11 cellular contexts compared by ENCODE assay signal in the genomic region with DNA sequence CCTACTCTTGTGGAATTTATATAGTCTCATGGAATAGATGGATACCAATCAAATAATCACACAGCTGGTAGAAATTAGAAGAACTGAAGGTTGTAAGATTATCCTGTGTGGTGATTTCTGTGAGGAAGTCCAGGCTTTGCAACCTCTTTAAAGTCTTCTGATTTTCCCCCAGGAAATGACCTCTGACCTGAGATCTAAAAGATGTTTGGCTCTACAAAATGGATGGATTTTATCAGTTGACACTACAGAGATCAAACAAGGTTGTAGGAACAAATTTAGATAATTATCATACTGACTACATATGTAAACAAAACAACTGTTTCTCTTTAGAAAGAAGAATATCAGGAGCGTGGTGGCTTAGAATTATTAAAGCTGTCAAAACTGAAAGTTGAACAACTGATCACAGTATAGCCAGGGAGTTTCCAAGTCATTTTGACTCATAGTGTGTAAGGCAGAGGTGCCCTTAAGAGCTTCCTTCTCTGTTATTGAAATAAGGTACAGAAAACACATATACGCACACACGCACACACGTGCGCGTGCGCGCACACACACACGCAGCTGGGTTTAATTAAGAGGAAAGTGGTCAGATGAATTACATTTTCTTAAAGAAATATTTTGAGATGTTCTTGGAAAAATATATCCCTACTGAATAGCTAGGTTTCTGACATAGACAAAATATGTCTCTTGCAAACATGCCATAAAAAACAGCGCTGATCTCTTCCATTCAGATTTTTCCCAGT. TPM values are rescaled to one million over a fixed set of nuclear protein-coding genes. Genes with fewer than 3 reads are reported as not detected.
DNase-seq lines count a peak whose midpoint lies in the region; ATAC-seq and TF ChIP-seq lines count a peak whose summit lies in the region.
"Had no signal": no experiment of that assay in that cellular context is flagged by ENCODE, and none has a peak within 500 bp of the region (broad histone marks: within the 10 kb centered on the region; RNA-seq: fewer than 3 reads in every experiment).

No MANE protein-coding gene starts in this region.

- H3K4me3 ChIP-seq in GM12864 (ENCODE audit: low read depth, low read length) (no peak overlapping the region), astrocyte of the spinal cord (ENCODE audit: low read depth, low read length) (no peak overlapping the region), vagina (no peak overlapping the region)
- H3K4me3 ChIP-seq: ascending aorta had no signal

- TF ChIP-seq CTCF in GM12864 (IDR thresholded peaks at IDR 0.05; ENCODE audit: low read depth, low read length, missing control alignments) (no peak), astrocyte of the spinal cord (IDR thresholded peaks at IDR 0.05; ENCODE audit: low read depth, low read length) (no peak), vagina (IDR thresholded peaks at IDR 0.05) (no peak)

- no peaks in the 10 kb centered on the region for H3K36me3 ChIP-seq in vagina
- H3K36me3 ChIP-seq: ascending aorta had no signal

- DNase-seq in GM12864 (ENCODE audit: low read depth) (peak; percentile 40), astrocyte of the spinal cord (ENCODE audit: low read depth, low spot score) (peak; percentile 9), LoVo (ENCODE audit: low spot score) (no peak), DMS153 treated with DMSO at 0.1 percent for 48 hours (lab: John Stamatoyannopoulos, UW; ENCODE audit: unreplicated experiment) (no peak), vagina (ENCODE audit: extremely low spot score in 2 of 2) (no peak), caudate nucleus (lab: John Stamatoyannopoulos, UW) (no peak)
- DNase-seq: CD4-positive, alpha-beta T cell had no signal

- no peaks in the 10 kb centered on the region for H3K27me3 ChIP-seq in vagina
- H3K27me3 ChIP-seq: ascending aorta had no signal

- in situ Hi-C loops in astrocyte of the spinal cord (cut with HindIII; ENCODE audit: low sequenced_read_pairs): no loop called here

- intact Hi-C loops in vagina (cut with DNase I): no loop called here

- peaks cover 6% of the 10 kb centered on the region for H3K4me1 ChIP-seq in vagina
- H3K4me1 ChIP-seq: ascending aorta had no signal

- TF ChIP-seq POLR2A in vagina (IDR thresholded peaks at IDR 0.05): no peak

- peak; percentile 58 for ATAC-seq in GM19467 (IDR thresholded peaks at IDR 0.05; ENCODE audit: unreplicated experiment)
- ATAC-seq in HG03066 (IDR thresholded peaks at IDR 0.05; ENCODE audit: low read depth, unreplicated experiment): peak; percentile 52
- ATAC-seq: HCT116 had no signal

- H3K27ac ChIP-seq in vagina (no peak overlapping the region), caudate nucleus (ENCODE audit: low read depth, low read length) (no peak overlapping the region)
- H3K27ac ChIP-seq: ascending aorta had no signal

- H3K9me3 ChIP-seq in vagina: no peaks in the 10 kb centered on the region
- H3K9me3 ChIP-seq: ascending aorta had no signal

RNA-seq across cellular contexts. Expression of a gene that starts 35.5 kb away (rescaled TPM):
- total RNA-seq in vagina: 60.4 TPM

Comparison
In these comparisons a context has a peak if more than half of its experiments do, and no peak if none do; other contexts are left out.
1. DNase-seq: peak in GM12864 (single experiment) and astrocyte of the spinal cord (single experiment); none in LoVo (single experiment), DMS153 treated with DMSO at 0.1 percent for 48 hours (single experiment), vagina (0 of 2) and caudate nucleus (0 of 61).